Comparison of ENCODE assay signal across 25 cellular contexts in genomic region chr12:132438139-132438700, GRCh38. TPM values are rescaled to one million over a fixed set of nuclear protein-coding genes. Genes with fewer than 3 reads are reported as not detected.
A peak's percentile ranks its signal among the peaks of the same experiment; 100 is the strongest.
DNase-seq lines count a peak whose midpoint lies in the region; ATAC-seq and TF ChIP-seq lines count a peak whose summit lies in the region.
"Had no signal": no experiment of that assay in that cellular context is flagged by ENCODE, and none has a peak within 500 bp of the region (broad histone marks: within the 10 kb centered on the region; RNA-seq: fewer than 3 reads in every experiment).

No MANE protein-coding gene starts in this region.

- H3K4me3 ChIP-seq in CD8-positive, alpha-beta memory T cell (ENCODE audit: low read length): no peak overlapping the region
- H3K4me3 ChIP-seq in Peyer's patch: no peak overlapping the region
- no peak overlapping the region for H3K4me3 ChIP-seq in lower lobe of right lung
- H3K4me3 ChIP-seq: heart right ventricle, left lung, thoracic aorta, vagina had no signal

- no peaks in the 10 kb centered on the region for H3K9me3 Mint-ChIP-seq in activated T-cell treated with anti-CD3 and anti-CD28 coated beads, Interleukin-2, amount 50 U/mL, for 24 hours
- no peaks in the 10 kb centered on the region for H3K9me3 Mint-ChIP-seq in CD8-positive, alpha-beta memory T cell
- H3K9me3 Mint-ChIP-seq in activated naive CD8-positive, alpha-beta T cell (ENCODE audit: low read depth): no peaks in the 10 kb centered on the region
- no peaks in the 10 kb centered on the region for H3K9me3 Mint-ChIP-seq in neural crest cell
- H3K9me3 Mint-ChIP-seq: mesothelial cell of epicardium had no signal

- TF ChIP-seq POLR2A in Peyer's patch (IDR thresholded peaks at IDR 0.05): no peak

- no peaks in the 10 kb centered on the region for H3K27me3 Mint-ChIP-seq in activated T-cell treated with anti-CD3 and anti-CD28 coated beads, Interleukin-2, amount 50 U/mL, for 24 hours
- H3K27me3 Mint-ChIP-seq in CD8-positive, alpha-beta memory T cell: peaks cover 0 to 7% of the 10 kb centered on the region in 2 donors
- no peaks in the 10 kb centered on the region for H3K27me3 Mint-ChIP-seq in activated naive CD8-positive, alpha-beta T cell
- peaks cover 26% of the 10 kb centered on the region for H3K27me3 Mint-ChIP-seq in neural crest cell (ENCODE audit: low read depth)

- no peaks in the 10 kb centered on the region for H3K36me3 ChIP-seq in CD8-positive, alpha-beta memory T cell (ENCODE audit: insufficient read depth, low read length)
- no peaks in the 10 kb centered on the region for H3K36me3 ChIP-seq in Peyer's patch
- H3K36me3 ChIP-seq in lower lobe of right lung: no peaks in the 10 kb centered on the region
- H3K36me3 ChIP-seq: heart right ventricle, left lung, thoracic aorta, vagina had no signal

- POLR2A ChIA-PET in CD8-positive, alpha-beta memory T cell (lab: Charles Lee): interaction anchor here (0.9 kb wide), 1 partner anchor 50 kb away, joined by 3 read pairs; no protein-coding TSS in a partner anchor

- DNase-seq in activated T-cell treated with anti-CD3 and anti-CD28 coated beads, Interleukin-2, amount 50 U/mL, for 24 hours: peak; percentile 51
- DNase-seq in activated T-cell treated with anti-CD3 and anti-CD28 coated beads for 4 hours (no peak), neural crest cell (ENCODE audit: low read depth, low spot score) (no peak), Peyer's patch (no peak), lower lobe of right lung (no peak)
- DNase-seq in CD8-positive, alpha-beta memory T cell: peak in 1 of 5 donors; percentile 63
- DNase-seq: activated CD4-positive, CD25-positive, alpha-beta regulatory T cell treated with anti-CD3 and anti-CD28 coated beads, Interleukin-2, amount 50 U/mL, for 72 hours; activated gamma-delta T cell treated with Interleukin-2 at 50 U/mL for 16 hours; aorta; C1 segment of cervical spinal cord; caudate nucleus; GOT3; heart right ventricle; IMR-90; NCI-H1417; NCI-H2081 treated with DMSO at 0.1 percent for 48 hours; NCI-H510A treated with DMSO at 0.1 percent for 48 hours; RPMI8226 had no signal

- H3K27ac ChIP-seq in CD8-positive, alpha-beta memory T cell (ENCODE audit: low read depth, low read length): no peak overlapping the region
- H3K27ac ChIP-seq in Peyer's patch: no peak overlapping the region
- no peak overlapping the region for H3K27ac ChIP-seq in lower lobe of right lung
- H3K27ac ChIP-seq: heart right ventricle, left lung, thoracic aorta, vagina had no signal

- no peaks in the 10 kb centered on the region for H3K36me3 Mint-ChIP-seq in activated T-cell treated with anti-CD3 and anti-CD28 coated beads, Interleukin-2, amount 50 U/mL, for 24 hours (ENCODE audit: low read depth)
- H3K36me3 Mint-ChIP-seq in CD8-positive, alpha-beta memory T cell: no peaks in the 10 kb centered on the region
- H3K36me3 Mint-ChIP-seq in activated naive CD8-positive, alpha-beta T cell: no peaks in the 10 kb centered on the region
- H3K36me3 Mint-ChIP-seq in neural crest cell (ENCODE audit: low read depth): peaks cover 6% of the 10 kb centered on the region
- H3K36me3 Mint-ChIP-seq: mesothelial cell of epicardium had no signal

- no peak overlapping the region for H3K4me3 Mint-ChIP-seq in activated T-cell treated with anti-CD3 and anti-CD28 coated beads, Interleukin-2, amount 50 U/mL, for 24 hours
- peak overlapping the region in 5 of 7 donors; percentile 8 to 81 (median 65) for H3K4me3 Mint-ChIP-seq in CD8-positive, alpha-beta memory T cell
- H3K4me3 Mint-ChIP-seq in activated naive CD8-positive, alpha-beta T cell: peak overlapping the region; percentile 56
- no peak overlapping the region for H3K4me3 Mint-ChIP-seq in neural crest cell
- H3K4me3 Mint-ChIP-seq: mesothelial cell of epicardium, nephron had no signal

- peak overlapping the region; percentile 27 for H3K27ac Mint-ChIP-seq in activated T-cell treated with anti-CD3 and anti-CD28 coated beads, Interleukin-2, amount 50 U/mL, for 24 hours
- H3K27ac Mint-ChIP-seq in CD8-positive, alpha-beta memory T cell: peak overlapping the region in 2 of 8 donors; percentile 34 to 79
- H3K27ac Mint-ChIP-seq in activated naive CD8-positive, alpha-beta T cell: peak overlapping the region; percentile 72
- H3K27ac Mint-ChIP-seq in neural crest cell (ENCODE audit: unreplicated experiment): peak overlapping the region; percentile 43
- H3K27ac Mint-ChIP-seq: mesothelial cell of epicardium had no signal

- H3K4me1 ChIP-seq in CD8-positive, alpha-beta memory T cell (ENCODE audit: insufficient read depth, low read length): peaks cover 47% of the 10 kb centered on the region
- peaks cover 0 to 25% (median 2%) of the 10 kb centered on the region in 4 donors for H3K4me1 ChIP-seq in Peyer's patch
- peaks cover 6% of the 10 kb centered on the region for H3K4me1 ChIP-seq in lower lobe of right lung

- TF ChIP-seq CTCF in neural crest cell (conservative IDR thresholded peaks at IDR 0.05) (no peak), Peyer's patch (IDR thresholded peaks at IDR 0.05) (no peak), lower lobe of right lung (IDR thresholded peaks at IDR 0.05) (no peak)

- ATAC-seq in lower lobe of right lung (no peak), HG03196 (IDR thresholded peaks at IDR 0.05; ENCODE audit: unreplicated experiment) (no peak)

- CTCF ChIA-PET in CD8-positive, alpha-beta memory T cell (lab: Charles Lee): interaction anchor here (0.9 to 1.0 kb wide), 2 partner anchors 23 to 81 kb away, joined by 3 to 4 read pairs; no protein-coding TSS in a partner anchor

- intact Hi-C loops in lower lobe of right lung (cut with DNase I): no loop called here

- peaks cover 54% of the 10 kb centered on the region for H3K4me1 Mint-ChIP-seq in activated T-cell treated with anti-CD3 and anti-CD28 coated beads, Interleukin-2, amount 50 U/mL, for 24 hours (ENCODE audit: low read depth)
- peaks cover 16 to 47% (median 27%) of the 10 kb centered on the region in 3 donors for H3K4me1 Mint-ChIP-seq in CD8-positive, alpha-beta memory T cell
- peaks cover 46% of the 10 kb centered on the region for H3K4me1 Mint-ChIP-seq in activated naive CD8-positive, alpha-beta T cell (ENCODE audit: low read depth)
- peaks cover 17% of the 10 kb centered on the region for H3K4me1 Mint-ChIP-seq in neural crest cell

- H3K9me3 ChIP-seq in CD8-positive, alpha-beta memory T cell (ENCODE audit: low read length): no peaks in the 10 kb centered on the region
- H3K9me3 ChIP-seq in Peyer's patch (no peaks in the 10 kb centered on the region), lower lobe of right lung (no peaks in the 10 kb centered on the region)
- H3K9me3 ChIP-seq: heart right ventricle, left lung, thoracic aorta, vagina had no signal

- H3K27me3 ChIP-seq in CD8-positive, alpha-beta memory T cell (ENCODE audit: insufficient read depth, low read length, poor library complexity, severe bottlenecking): no peaks in the 10 kb centered on the region
- H3K27me3 ChIP-seq in Peyer's patch (no peaks in the 10 kb centered on the region), lower lobe of right lung (ENCODE audit: low read depth) (peaks cover 13% of the 10 kb centered on the region)
- H3K27me3 ChIP-seq: vagina had no signal

RNA-seq across cellular contexts. Expression of gene FBRSL1, which starts 51.7 kb away (rescaled TPM):
- total RNA-seq in CD8-positive, alpha-beta memory T cell: 10 to 100 TPM; 58.1 to 62.1 TPM
- 1.4 TPM for polyA plus RNA-seq in CD8-positive, alpha-beta memory T cell
- 118 and 121 TPM in 2 replicates for total RNA-seq in neural crest cell
- total RNA-seq in Peyer's patch: 100 to 1,000 TPM in 1 of 4 donors, 10 to 100 TPM in 3; 48.3 to 484 (median 63.5) TPM
- 47.6 TPM for total RNA-seq in lower lobe of right lung

Comparison
In these comparisons a context has a peak if more than half of its experiments do, and no peak if none do; other contexts are left out.
1. H3K4me3 Mint-ChIP-seq: peak in CD8-positive, alpha-beta memory T cell (5 of 7) and activated naive CD8-positive, alpha-beta T cell (single experiment); none in activated T-cell treated with anti-CD3 and anti-CD28 coated beads, Interleukin-2, amount 50 U/mL, for 24 hours (single experiment) and neural crest cell (single experiment).